8 cellular contexts compared by ENCODE assay signal in genomic region chr11:72238040-72238450, GRCh38. TPM values are rescaled to one million over a fixed set of nuclear protein-coding genes. Genes with fewer than 3 reads are reported as not detected.
DNase-seq lines count a peak whose midpoint lies in the region; ATAC-seq and TF ChIP-seq lines count a peak whose summit lies in the region.

No MANE protein-coding gene starts in this region.

- intact Hi-C loops in body of pancreas (cut with DNase I): no loop called here

- H3K4me1 ChIP-seq in body of pancreas: peaks cover 22% of the 10 kb centered on the region

- 36 to 39% methylated on average over 9 to 16 of the region's 16 CpGs for WGBS in body of pancreas, 2 donors

- peak in 6 of 7 experiments; percentile 61 to 76 (median 64) for TF ChIP-seq CTCF in body of pancreas (IDR thresholded peaks at IDR 0.05)

- ATAC-seq in body of pancreas (peak; percentile 65), HG03521 (IDR thresholded peaks at IDR 0.05; ENCODE audit: unreplicated experiment) (no peak)

- TF ChIP-seq POLR2A in body of pancreas (IDR thresholded peaks at IDR 0.05): no peak

- DNase-seq in DMS153 (lab: John Stamatoyannopoulos, UW) (peak; percentile 76), HK-2 (ENCODE audit: unreplicated experiment) (peak; percentile 41), RPMI7951 (ENCODE audit: low read depth) (peak; percentile 43), body of pancreas (peak; percentile 61 to 62 (median 62)), iPS-NIHi11 (ENCODE audit: low spot score) (peak; percentile 94), occipital lobe (lab: John Stamatoyannopoulos, UW) (no peak)
- peak; percentile 68 for DNase-seq in stimulated activated CD4-positive, alpha-beta T cell treated with anti-CD3 and anti-CD28 coated beads, Interleukin-15, amount 100 ng/mL, for 24 hours

- H3K4me3 ChIP-seq in body of pancreas: no peak overlapping the region

- H3K27me3 ChIP-seq in body of pancreas: peaks cover 0 to 19% of the 10 kb centered on the region in 2 donors

- peaks cover 0 to 2% of the 10 kb centered on the region in 2 donors for H3K36me3 ChIP-seq in body of pancreas (replicated peaks in 1 of 2; ENCODE audit: insufficient read depth in 1 of 2, low read depth in 2 of 2)

- H3K9me3 ChIP-seq in body of pancreas: no peaks in the 10 kb centered on the region

- H3K27ac ChIP-seq in body of pancreas: no peak overlapping the region

RNA-seq across cellular contexts. Expression of gene PHOX2A, which starts 5.9 kb away (rescaled TPM):
- not detected in 2 replicates for total RNA-seq in RPMI7951 (2014; rRNA removed; shearing (Covaris generic))
- not detected for total RNA-seq in body of pancreas
- total RNA-seq in occipital lobe: not detected

RNA-seq across cellular contexts. Expression of gene INPPL1, which starts 13.5 kb away (rescaled TPM):
- 25.7 and 29.4 TPM in 2 replicates for total RNA-seq in RPMI7951 (2014; rRNA removed; shearing (Covaris generic))
- total RNA-seq in body of pancreas (10 to 100 TPM; 47.2 to 53.7 TPM), occipital lobe (9.4 TPM)

RNA-seq across cellular contexts. Expression of gene FOLR2, which starts 21.5 kb away (rescaled TPM):
- not detected in 2 replicates for total RNA-seq in RPMI7951 (2014; rRNA removed; shearing (Covaris generic))
- total RNA-seq in body of pancreas: 10 to 100 TPM; 11.4 to 49.1 TPM
- total RNA-seq in occipital lobe: 5.8 TPM

RNA-seq across cellular contexts. Expression of gene FOLR1, which starts 46.1 kb away (rescaled TPM):
- total RNA-seq in RPMI7951 (2014; rRNA removed; shearing (Covaris generic)): 0.10 TPM in 1 of 2 replicates, not detected in the other
- total RNA-seq in body of pancreas: 1 to 10 TPM in 1 of 2 donors, under 1 TPM in 1; 0.52 to 3.0 TPM
- total RNA-seq in occipital lobe: not detected
